8 cellular contexts compared by ENCODE assay signal in genomic region chr1:22611530-22611947, GRCh38. TPM values are rescaled to one million over a fixed set of nuclear protein-coding genes. Genes with fewer than 3 reads are reported as not detected.
DNase-seq lines count a peak whose midpoint lies in the region; ATAC-seq and TF ChIP-seq lines count a peak whose summit lies in the region.

No MANE protein-coding gene starts in this region.

- no peaks in the 10 kb centered on the region for H3K4me1 Mint-ChIP-seq in neural crest cell

- no peak overlapping the region for H3K27ac ChIP-seq in colonic mucosa

- intact Hi-C loops in colonic mucosa (cut with DNase I): no loop called here

- peaks cover 97% of the 10 kb centered on the region for H3K27me3 Mint-ChIP-seq in neural crest cell (ENCODE audit: low read depth)

- no peak for ATAC-seq in HG03196 (IDR thresholded peaks at IDR 0.05; ENCODE audit: unreplicated experiment)

- TF ChIP-seq CTCF in colonic mucosa (IDR thresholded peaks at IDR 0.05) (no peak), neural crest cell (conservative IDR thresholded peaks at IDR 0.05) (no peak)

- DNase-seq in ELR (ENCODE audit: low read depth): peak; percentile 53
- DNase-seq in NAMALWA (ENCODE audit: low spot score): peak; percentile 32
- peak; percentile 33 for DNase-seq in colonic mucosa
- peak; percentile 86 for DNase-seq in neural crest cell (ENCODE audit: low read depth, low spot score)
- DNase-seq in NCI-H1694 treated with DMSO at 0.1 percent for 48 hours (lab: John Stamatoyannopoulos, UW): no peak
- DNase-seq in NCI-H1436 treated with DMSO at 0.1 percent for 48 hours (lab: John Stamatoyannopoulos, UW): no peak
- no peak for DNase-seq in T-helper 9 cell

- H3K9me3 ChIP-seq in colonic mucosa: no peaks in the 10 kb centered on the region

- no peaks in the 10 kb centered on the region for H3K9me3 Mint-ChIP-seq in neural crest cell

- H3K9ac ChIP-seq in colonic mucosa (ENCODE audit: low read depth in 2 of 2, low read length in 2 of 2): no peak overlapping the region

- H3K4me3 Mint-ChIP-seq in neural crest cell: no peak overlapping the region

- H3K36me3 Mint-ChIP-seq in neural crest cell (ENCODE audit: low read depth): no peaks in the 10 kb centered on the region

- peaks cover 7% of the 10 kb centered on the region for H3K27me3 ChIP-seq in colonic mucosa

- H3K4me3 ChIP-seq in colonic mucosa: no peak overlapping the region

- no peak overlapping the region for H3K27ac Mint-ChIP-seq in neural crest cell (ENCODE audit: unreplicated experiment)

- H3K36me3 ChIP-seq in colonic mucosa: no peaks in the 10 kb centered on the region

- H3K4me1 ChIP-seq in colonic mucosa: no peaks in the 10 kb centered on the region

RNA-seq across cellular contexts. Expression of gene C1QA, which starts 24.9 kb away (rescaled TPM):
- total RNA-seq in colonic mucosa: 10 to 100 TPM; 38.5 to 72.4 TPM
- not detected in 2 replicates for total RNA-seq in neural crest cell

RNA-seq across cellular contexts. Expression of gene C1QC, which starts 31.9 kb away (rescaled TPM):
- total RNA-seq in colonic mucosa (10 to 100 TPM; 45.4 to 80.9 TPM), neural crest cell (not detected in 2 replicates)

RNA-seq across cellular contexts. Expression of gene C1QB, which starts 41.5 kb away (rescaled TPM):
- total RNA-seq in colonic mucosa (10 to 100 TPM; 44.6 to 72.5 TPM), neural crest cell (not detected in 2 replicates)

RNA-seq across cellular contexts. Expression of gene EPHA8, which starts 48.2 kb away (rescaled TPM):
- total RNA-seq in colonic mucosa: not detected
- total RNA-seq in neural crest cell: not detected in 2 replicates

Comparison
In these comparisons a context has a peak if more than half of its experiments do, and no peak if none do; other contexts are left out.
1. DNase-seq: peak in ELR (single experiment), NAMALWA (single experiment), colonic mucosa (single experiment) and neural crest cell (single experiment); none in NCI-H1694 treated with DMSO at 0.1 percent for 48 hours (single experiment), NCI-H1436 treated with DMSO at 0.1 percent for 48 hours (single experiment) and T-helper 9 cell (single experiment).
2. RNA of gene C1QA, which starts 24.9 kb away (total RNA-seq): 38.5 to 72.4 TPM in colonic mucosa; not detected in neural crest cell; every median in the first group is over 10 times any median in the second.
3. RNA of gene C1QC, which starts 31.9 kb away (total RNA-seq): 45.4 to 80.9 TPM in colonic mucosa; not detected in neural crest cell; every median in the first group is over 10 times any median in the second.
4. RNA of gene C1QB, which starts 41.5 kb away (total RNA-seq): 44.6 to 72.5 TPM in colonic mucosa; not detected in neural crest cell; every median in the first group is over 10 times any median in the second.